In the genomic region with DNA sequence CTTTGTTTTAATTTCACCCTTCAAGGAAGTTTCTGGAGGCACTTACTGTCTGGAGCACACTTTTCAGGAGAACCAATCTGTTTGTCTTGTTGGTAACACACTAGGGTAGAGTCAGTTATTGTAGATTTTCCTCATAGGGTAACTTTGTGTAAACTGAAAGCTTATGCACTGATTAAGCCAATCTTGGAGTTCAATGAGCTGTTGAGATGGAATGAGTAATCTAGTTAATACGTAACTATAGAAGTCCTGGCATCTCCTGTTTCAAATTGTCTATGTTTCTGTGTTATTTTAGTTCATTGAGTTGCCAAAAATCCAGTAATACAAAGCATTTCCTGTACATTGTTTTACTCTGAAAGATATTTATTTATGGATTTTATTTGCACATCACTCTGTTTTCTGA, we compare ENCODE assay signal across 9 cellular contexts.
DNase-seq lines count a peak whose midpoint lies in the region; ATAC-seq and TF ChIP-seq lines count a peak whose summit lies in the region.
"Had no signal": no experiment of that assay in that cellular context is flagged by ENCODE, and none has a peak within 500 bp of the region (broad histone marks: within the 10 kb centered on the region; RNA-seq: fewer than 3 reads in every experiment).

No MANE protein-coding gene starts in this region.

- peak; percentile 69 to 94 for ATAC-seq in lower lobe of right lung
- no peak for ATAC-seq in HG03565 (IDR thresholded peaks at IDR 0.05; ENCODE audit: unreplicated experiment)
- no peak for ATAC-seq in naive thymus-derived CD4-positive, alpha-beta T cell

- H3K36me3 Mint-ChIP-seq in activated naive CD8-positive, alpha-beta T cell treated with anti-CD3 and anti-CD28 coated beads for 36 hours = peaks cover 10% of the 10 kb centered on the region
- H3K36me3 Mint-ChIP-seq in naive thymus-derived CD4-positive, alpha-beta T cell = peaks cover 0 to 38% (median 27%) of the 10 kb centered on the region in 5 donors

- H3K36me3 ChIP-seq in HUES48 (ENCODE audit: control insufficient read depth, insufficient read depth, low read length) = no peaks in the 10 kb centered on the region
- no peaks in the 10 kb centered on the region for H3K36me3 ChIP-seq in lower lobe of right lung
- H3K36me3 ChIP-seq in naive thymus-derived CD4-positive, alpha-beta T cell (ENCODE audit: control insufficient read depth in 2 of 3, insufficient read depth in 3 of 3, low read length in 3 of 3) = no peaks in the 10 kb centered on the region

- H3K9me3 Mint-ChIP-seq in activated naive CD8-positive, alpha-beta T cell treated with anti-CD3 and anti-CD28 coated beads for 36 hours = no peaks in the 10 kb centered on the region
- H3K9me3 Mint-ChIP-seq in naive thymus-derived CD4-positive, alpha-beta T cell = no peaks in the 10 kb centered on the region
- H3K9me3 Mint-ChIP-seq: nephron progenitor cell had no signal

- H3K27me3 ChIP-seq in HUES48 (ENCODE audit: control insufficient read depth, insufficient read depth, low read length) (no peaks in the 10 kb centered on the region), lower lobe of right lung (ENCODE audit: low read depth) (no peaks in the 10 kb centered on the region)
- H3K27me3 ChIP-seq in naive thymus-derived CD4-positive, alpha-beta T cell (ENCODE audit: control insufficient read depth in 2 of 2, insufficient read depth in 2 of 2, low read length in 2 of 2) = no peaks in the 10 kb centered on the region

- H3K27me3 Mint-ChIP-seq in activated naive CD8-positive, alpha-beta T cell treated with anti-CD3 and anti-CD28 coated beads for 36 hours = no peaks in the 10 kb centered on the region
- H3K27me3 Mint-ChIP-seq in naive thymus-derived CD4-positive, alpha-beta T cell = no peaks in the 10 kb centered on the region

- no peak for TF ChIP-seq CTCF in AG09309 (IDR thresholded peaks at IDR 0.05; ENCODE audit: control insufficient read depth, insufficient read depth, low read depth, low read length, missing control alignments)
- no peak for TF ChIP-seq CTCF in choroid plexus epithelial cell (conservative IDR thresholded peaks at IDR 0.05; ENCODE audit: low read depth, low read length)
- TF ChIP-seq CTCF in lower lobe of right lung (IDR thresholded peaks at IDR 0.05) = no peak

- DNase-seq in AG09309 (ENCODE audit: low read depth) (peak; percentile 66), choroid plexus epithelial cell (ENCODE audit: low read depth) (peak; percentile 89), lower lobe of right lung (no peak), HEK293T (ENCODE audit: extremely low spot score) (no peak)
- DNase-seq in activated naive CD8-positive, alpha-beta T cell treated with anti-CD3 and anti-CD28 coated beads for 36 hours = no peak
- no peak for DNase-seq in naive thymus-derived CD4-positive, alpha-beta T cell
- DNase-seq: nephron progenitor cell had no signal

- no peak overlapping the region for H3K27ac Mint-ChIP-seq in activated naive CD8-positive, alpha-beta T cell treated with anti-CD3 and anti-CD28 coated beads for 36 hours
- no peak overlapping the region for H3K27ac Mint-ChIP-seq in naive thymus-derived CD4-positive, alpha-beta T cell
- H3K27ac Mint-ChIP-seq: nephron progenitor cell had no signal

- H3K9me3 ChIP-seq in HUES48 (ENCODE audit: control insufficient read depth, insufficient read depth, low read length) (no peaks in the 10 kb centered on the region), lower lobe of right lung (no peaks in the 10 kb centered on the region)
- no peaks in the 10 kb centered on the region for H3K9me3 ChIP-seq in naive thymus-derived CD4-positive, alpha-beta T cell (ENCODE audit: control insufficient read depth in 2 of 3, low read length in 3 of 3)

- H3K4me1 Mint-ChIP-seq in activated naive CD8-positive, alpha-beta T cell treated with anti-CD3 and anti-CD28 coated beads for 36 hours = no peaks in the 10 kb centered on the region
- H3K4me1 Mint-ChIP-seq in naive thymus-derived CD4-positive, alpha-beta T cell = no peaks in the 10 kb centered on the region

- no peak overlapping the region for H3K9ac ChIP-seq in HUES48 (ENCODE audit: low read depth, low read length)

- no peak overlapping the region for H3K4me3 Mint-ChIP-seq in activated naive CD8-positive, alpha-beta T cell treated with anti-CD3 and anti-CD28 coated beads for 36 hours
- H3K4me3 Mint-ChIP-seq in naive thymus-derived CD4-positive, alpha-beta T cell = no peak overlapping the region
- H3K4me3 Mint-ChIP-seq: nephron progenitor cell had no signal

- H3K4me3 ChIP-seq in AG09309 (ENCODE audit: control insufficient read depth, low read depth, low read length) (no peak overlapping the region), HUES48 (ENCODE audit: low read depth, low read length) (no peak overlapping the region), choroid plexus epithelial cell (ENCODE audit: low read depth, low read length) (no peak overlapping the region), lower lobe of right lung (no peak overlapping the region)
- H3K4me3 ChIP-seq in naive thymus-derived CD4-positive, alpha-beta T cell (ENCODE audit: low read length) = no peak overlapping the region

- H3K27ac ChIP-seq in HUES48 (ENCODE audit: low read depth, low read length) = peak overlapping the region; percentile 85
- H3K27ac ChIP-seq in lower lobe of right lung = no peak overlapping the region
- H3K27ac ChIP-seq in naive thymus-derived CD4-positive, alpha-beta T cell (ENCODE audit: low read depth, low read length) = no peak overlapping the region

- peaks cover 41% of the 10 kb centered on the region for H3K4me1 ChIP-seq in HUES48 (ENCODE audit: control insufficient read depth, insufficient read depth, low read length)
- peaks cover 14% of the 10 kb centered on the region for H3K4me1 ChIP-seq in lower lobe of right lung
- no peaks in the 10 kb centered on the region for H3K4me1 ChIP-seq in naive thymus-derived CD4-positive, alpha-beta T cell (ENCODE audit: control insufficient read depth in 2 of 2, insufficient read depth in 2 of 2, low read length in 2 of 2)

- intact Hi-C loops in lower lobe of right lung (cut with DNase I) = no loop called here
- intact Hi-C loops in naive thymus-derived CD4-positive, alpha-beta T cell (cut with micrococcal nuclease) = no loop called here

- POLR2A ChIA-PET in HEK293T (lab: Yijun Ruan, JAX) = no interaction called here
- POLR2A ChIA-PET in naive thymus-derived CD4-positive, alpha-beta T cell (lab: Charles Lee) = no interaction called here

- CTCF ChIA-PET in HEK293T (lab: Yijun Ruan, JAX) = no interaction called here
- CTCF ChIA-PET in naive thymus-derived CD4-positive, alpha-beta T cell (lab: Charles Lee) = no interaction called here

TF ChIP-seq in HEK293T, 16 proteins besides CTCF, POLR2A, EP300 and RAD21:
- TF ChIP-seq SP1 (IDR thresholded peaks at IDR 0.05) = no peak
- no peak for TF ChIP-seq ARNT (IDR thresholded peaks at IDR 0.05)
- no peak for TF ChIP-seq L3MBTL2 (conservative IDR thresholded peaks at IDR 0.05)
- no peak for TF ChIP-seq HDGF (IDR thresholded peaks at IDR 0.05; ENCODE audit: borderline replicate concordance)
- no peak for TF ChIP-seq TARDBP (IDR thresholded peaks at IDR 0.05)
- TF ChIP-seq, protein P1, sequence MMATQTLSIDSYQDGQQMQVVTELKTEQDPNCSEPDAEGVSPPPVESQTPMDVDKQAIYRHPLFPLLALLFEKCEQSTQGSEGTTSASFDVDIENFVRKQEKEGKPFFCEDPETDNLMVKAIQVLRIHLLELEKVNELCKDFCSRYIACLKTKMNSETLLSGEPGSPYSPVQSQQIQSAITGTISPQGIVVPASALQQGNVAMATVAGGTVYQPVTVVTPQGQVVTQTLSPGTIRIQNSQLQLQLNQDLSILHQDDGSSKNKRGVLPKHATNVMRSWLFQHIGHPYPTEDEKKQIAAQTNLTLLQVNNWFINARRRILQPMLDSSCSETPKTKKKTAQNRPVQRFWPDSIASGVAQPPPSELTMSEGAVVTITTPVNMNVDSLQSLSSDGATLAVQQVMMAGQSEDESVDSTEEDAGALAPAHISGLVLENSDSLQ (IDR thresholded peaks at IDR 0.05) = no peak
- TF ChIP-seq LEF1 (IDR thresholded peaks at IDR 0.05; ENCODE audit: borderline replicate concordance) = no peak
- no peak for TF ChIP-seq FOXM1 (IDR thresholded peaks at IDR 0.05; ENCODE audit: borderline replicate concordance)
- no peak for TF ChIP-seq BHLHE40 (IDR thresholded peaks at IDR 0.05; ENCODE audit: borderline replicate concordance)
- no peak for TF ChIP-seq ZNF384 (IDR thresholded peaks at IDR 0.05)
- TF ChIP-seq SUZ12 (IDR thresholded peaks at IDR 0.05) = no peak
- TF ChIP-seq NFRKB (IDR thresholded peaks at IDR 0.05) = no peak
- TF ChIP-seq CTBP1 (IDR thresholded peaks at IDR 0.05; ENCODE audit: borderline replicate concordance) = no peak
- TF ChIP-seq ELF4 (IDR thresholded peaks at IDR 0.05) = no peak
- no peak for TF ChIP-seq FOXK2 (IDR thresholded peaks at IDR 0.05)
- no peak for TF ChIP-seq FOXA1 (IDR thresholded peaks at IDR 0.05)

Comparison
In these comparisons a context has a peak if more than half of its experiments do, and no peak if none do; other contexts are left out.
1. DNase-seq: peak in AG09309 (single experiment) and choroid plexus epithelial cell (single experiment); none in lower lobe of right lung (single experiment), HEK293T (single experiment), activated naive CD8-positive, alpha-beta T cell treated with anti-CD3 and anti-CD28 coated beads for 36 hours (single experiment) and naive thymus-derived CD4-positive, alpha-beta T cell (0 of 9).
2. ATAC-seq: peak in lower lobe of right lung (2 of 2); none in HG03565 (single experiment) and naive thymus-derived CD4-positive, alpha-beta T cell (single experiment).